ENCODE assay signal across 9 cellular contexts in genomic region chr14:67269338-67270060, GRCh38. TPM values are rescaled to one million over a fixed set of nuclear protein-coding genes. Genes with fewer than 3 reads are reported as not detected.
DNase-seq lines count a peak whose midpoint lies in the region; ATAC-seq, FAIRE-seq and TF ChIP-seq lines count a peak whose summit lies in the region.
"Had no signal": no experiment of that assay in that cellular context is flagged by ENCODE, and none has a peak within 500 bp of the region (broad histone marks: within the 10 kb centered on the region; RNA-seq: fewer than 3 reads in every experiment).

No MANE protein-coding gene starts in this region.

- H3K27ac ChIP-seq in caudate nucleus (ENCODE audit: low read depth, low read length) (peak overlapping the region; percentile 95), sigmoid colon (peak overlapping the region; percentile 66 to 72 (median 68))

- H3K9me3 Mint-ChIP-seq in stimulated activated naive B cell treated with anti-CD40 and anti-IgM and Interleukin-4, amounts not matched to agents 10 μg/mL and 1 μg/mL and 100 μg/mL, for 72 hours = no peaks in the 10 kb centered on the region

- intact Hi-C loops in sigmoid colon (cut with DNase I) = no loop called here

- TF ChIP-seq CTCF in sigmoid colon (IDR thresholded peaks at IDR 0.05) (no peak), D721Med (IDR thresholded peaks at IDR 0.05; ENCODE audit: insufficient read depth, missing control alignments) (no peak)

- DNase-seq in GM18507 (ENCODE audit: extremely low spot score, insufficient read length, low read depth) = no peak
- DNase-seq in caudate nucleus (lab: John Stamatoyannopoulos, UW) = no peak
- DNase-seq in iPS-NIHi7 (ENCODE audit: extremely low spot score) = peak; percentile 22
- no peak for DNase-seq in sigmoid colon
- DNase-seq in NCI-H345 treated with DMSO at 0.1 percent for 48 hours (lab: John Stamatoyannopoulos, UW; ENCODE audit: unreplicated experiment) = no peak
- no peak for DNase-seq in stimulated activated naive B cell treated with anti-CD40 and anti-IgM and Interleukin-4, amounts not matched to agents 10 μg/mL and 1 μg/mL and 100 μg/mL, for 72 hours
- no peak for DNase-seq in D721Med (ENCODE audit: insufficient read length, low spot score)
- no peak for DNase-seq in NAMALWA (ENCODE audit: low spot score)
- DNase-seq: NCI-H1092 treated with DMSO at 0.1 percent for 48 hours had no signal

- no peaks in the 10 kb centered on the region for H3K9me3 ChIP-seq in sigmoid colon

- 65 to 76% methylated on average over 3 of the region's 3 CpGs for WGBS in sigmoid colon, 2 donors

- peak overlapping the region in 2 of 4 donors; percentile 9 to 14 for H3K4me3 ChIP-seq in sigmoid colon

- no peak overlapping the region for H3K27ac Mint-ChIP-seq in stimulated activated naive B cell treated with anti-CD40 and anti-IgM and Interleukin-4, amounts not matched to agents 10 μg/mL and 1 μg/mL and 100 μg/mL, for 72 hours

- TF ChIP-seq POLR2A in sigmoid colon (IDR thresholded peaks at IDR 0.05) = no peak

- H3K36me3 Mint-ChIP-seq in stimulated activated naive B cell treated with anti-CD40 and anti-IgM and Interleukin-4, amounts not matched to agents 10 μg/mL and 1 μg/mL and 100 μg/mL, for 72 hours = peaks cover 13 to 18% of the 10 kb centered on the region in 2 donors

- H3K4me1 Mint-ChIP-seq in stimulated activated naive B cell treated with anti-CD40 and anti-IgM and Interleukin-4, amounts not matched to agents 10 μg/mL and 1 μg/mL and 100 μg/mL, for 72 hours = peaks cover 4 to 8% of the 10 kb centered on the region in 2 donors

- no peaks in the 10 kb centered on the region for H3K27me3 Mint-ChIP-seq in stimulated activated naive B cell treated with anti-CD40 and anti-IgM and Interleukin-4, amounts not matched to agents 10 μg/mL and 1 μg/mL and 100 μg/mL, for 72 hours

- TF ChIP-seq EP300 in sigmoid colon (IDR thresholded peaks at IDR 0.05) = no peak

- no peak for ATAC-seq in stimulated activated naive B cell treated with anti-CD40 and anti-IgM and Interleukin-4, amounts not matched to agents 10 μg/mL and 1 μg/mL and 100 μg/mL, for 72 hours (replicated peaks)

- no peaks in the 10 kb centered on the region for H3K36me3 ChIP-seq in sigmoid colon

- no peak overlapping the region for H3K4me3 Mint-ChIP-seq in stimulated activated naive B cell treated with anti-CD40 and anti-IgM and Interleukin-4, amounts not matched to agents 10 μg/mL and 1 μg/mL and 100 μg/mL, for 72 hours

- H3K27me3 ChIP-seq in sigmoid colon = no peaks in the 10 kb centered on the region

- peak; percentile 18 for FAIRE-seq in GM18507 (lab: Jason Lieb, UNC)
- no peak for FAIRE-seq in D721Med (lab: Jason Lieb, UNC)

- peaks cover 0 to 59% (median 58%) of the 10 kb centered on the region in 4 donors for H3K4me1 ChIP-seq in sigmoid colon

RNA-seq across cellular contexts. Expression of gene PALS1, which starts 28.3 kb away (rescaled TPM):
- total RNA-seq in sigmoid colon = 10 to 100 TPM; 20.2 to 29.4 (median 23.0) TPM
- polyA plus RNA-seq in sigmoid colon = 10 to 100 TPM; 10.8 to 35.8 (median 19.8) TPM
